1 cellular context compared by ENCODE assay signal in the genomic region with DNA sequence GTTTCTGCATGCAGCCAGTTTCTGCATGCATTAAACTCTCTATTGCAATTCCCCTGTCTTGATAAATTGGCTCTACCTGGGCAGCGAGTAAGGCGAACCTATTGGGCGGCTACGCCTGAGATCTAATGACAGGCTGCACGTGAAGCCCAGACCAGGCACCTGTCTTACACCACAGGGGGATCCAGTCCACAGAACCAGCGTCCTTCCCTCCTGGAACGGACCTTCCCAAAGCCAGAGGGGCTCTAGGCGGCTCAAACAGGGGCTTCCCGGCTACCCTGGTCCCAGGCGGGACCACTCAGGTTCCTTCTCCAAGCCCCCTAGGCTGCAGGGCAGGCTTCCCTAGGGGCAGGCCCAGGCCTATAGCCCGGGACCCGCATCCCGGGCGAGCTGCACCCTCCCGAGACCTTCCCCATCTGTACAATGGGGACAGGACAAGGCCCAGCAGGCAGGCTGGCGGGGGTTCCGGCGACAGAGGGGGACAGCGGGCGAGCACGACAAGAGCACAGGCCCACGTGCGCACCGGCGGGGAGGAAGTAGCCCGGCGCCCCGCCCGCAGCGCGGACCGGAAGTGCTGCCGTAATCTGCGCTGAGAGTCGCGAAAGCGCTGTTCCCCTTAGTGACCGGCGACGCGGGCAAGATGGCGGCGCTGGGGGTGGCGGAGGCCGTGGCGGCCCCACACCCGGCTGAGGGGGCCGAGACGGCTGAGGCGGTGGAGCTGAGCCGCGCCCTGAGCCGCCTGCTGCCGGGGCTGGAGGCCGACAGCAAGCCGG.
TF ChIP-seq lines count a peak whose summit lies in the region.

Gene DNAAF5 (plus strand): TSS at position 616 of the 770 bp plus-strand sequence. CDS start 22 bp downstream, at position 638.

TF ChIP-seq in HepG2, 621 proteins besides CTCF, POLR2A, EP300 and RAD21 (continued from another document):
- TF ChIP-seq, protein P1, sequence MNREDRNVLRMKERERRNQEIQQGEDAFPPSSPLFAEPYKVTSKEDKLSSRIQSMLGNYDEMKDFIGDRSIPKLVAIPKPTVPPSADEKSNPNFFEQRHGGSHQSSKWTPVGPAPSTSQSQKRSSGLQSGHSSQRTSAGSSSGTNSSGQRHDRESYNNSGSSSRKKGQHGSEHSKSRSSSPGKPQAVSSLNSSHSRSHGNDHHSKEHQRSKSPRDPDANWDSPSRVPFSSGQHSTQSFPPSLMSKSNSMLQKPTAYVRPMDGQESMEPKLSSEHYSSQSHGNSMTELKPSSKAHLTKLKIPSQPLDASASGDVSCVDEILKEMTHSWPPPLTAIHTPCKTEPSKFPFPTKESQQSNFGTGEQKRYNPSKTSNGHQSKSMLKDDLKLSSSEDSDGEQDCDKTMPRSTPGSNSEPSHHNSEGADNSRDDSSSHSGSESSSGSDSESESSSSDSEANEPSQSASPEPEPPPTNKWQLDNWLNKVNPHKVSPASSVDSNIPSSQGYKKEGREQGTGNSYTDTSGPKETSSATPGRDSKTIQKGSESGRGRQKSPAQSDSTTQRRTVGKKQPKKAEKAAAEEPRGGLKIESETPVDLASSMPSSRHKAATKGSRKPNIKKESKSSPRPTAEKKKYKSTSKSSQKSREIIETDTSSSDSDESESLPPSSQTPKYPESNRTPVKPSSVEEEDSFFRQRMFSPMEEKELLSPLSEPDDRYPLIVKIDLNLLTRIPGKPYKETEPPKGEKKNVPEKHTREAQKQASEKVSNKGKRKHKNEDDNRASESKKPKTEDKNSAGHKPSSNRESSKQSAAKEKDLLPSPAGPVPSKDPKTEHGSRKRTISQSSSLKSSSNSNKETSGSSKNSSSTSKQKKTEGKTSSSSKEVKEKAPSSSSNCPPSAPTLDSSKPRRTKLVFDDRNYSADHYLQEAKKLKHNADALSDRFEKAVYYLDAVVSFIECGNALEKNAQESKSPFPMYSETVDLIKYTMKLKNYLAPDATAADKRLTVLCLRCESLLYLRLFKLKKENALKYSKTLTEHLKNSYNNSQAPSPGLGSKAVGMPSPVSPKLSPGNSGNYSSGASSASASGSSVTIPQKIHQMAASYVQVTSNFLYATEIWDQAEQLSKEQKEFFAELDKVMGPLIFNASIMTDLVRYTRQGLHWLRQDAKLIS (CRISPR knock-in tag; IDR thresholded peaks at IDR 0.05), result no peak
- TF ChIP-seq ZNF605 (CRISPR knock-in tag; IDR thresholded peaks at IDR 0.05) (peak; percentile 69), ZNF784 (CRISPR knock-in tag; IDR thresholded peaks at IDR 0.05; ENCODE audit: borderline replicate concordance) (no peak), KDM2A (CRISPR knock-in tag; IDR thresholded peaks at IDR 0.05; ENCODE audit: borderline replicate concordance, low read depth) (peak; percentile 89), KDM6A (CRISPR knock-in tag; IDR thresholded peaks at IDR 0.05; ENCODE audit: low read depth) (no peak), ZNF282 (IDR thresholded peaks at IDR 0.05; ENCODE audit: partially characterized antibody) (no peak), SP1 (IDR thresholded peaks at IDR 0.05) (no peak), SP1 (CRISPR knock-in tag; IDR thresholded peaks at IDR 0.05) (0 out of 2 replicates have a peak, but pooled peaks have one; percentile 21), SRF (IDR thresholded peaks at IDR 0.05; ENCODE audit: low read depth, low read length) (no peak), TBL1XR1 (IDR thresholded peaks at IDR 0.05; ENCODE audit: borderline replicate concordance, low read length, partially characterized antibody) (no peak), ZNF720 (CRISPR knock-in tag; IDR thresholded peaks at IDR 0.05) (no peak), FOXP1 (IDR thresholded peaks at IDR 0.05) (no peak), FOXP1 (CRISPR knock-in tag; IDR thresholded peaks at IDR 0.05) (no peak), RXRB (CRISPR knock-in tag; IDR thresholded peaks at IDR 0.05; ENCODE audit: borderline replicate concordance) (peak; percentile 29; the same call in 1 of the 2 replicates), PAWR (CRISPR knock-in tag; IDR thresholded peaks at IDR 0.05; ENCODE audit: borderline replicate concordance) (peak; percentile 69; the same call in 1 of the 2 replicates), ZNF225 (CRISPR knock-in tag; IDR thresholded peaks at IDR 0.05) (peak; percentile 73), ZNF589 (CRISPR knock-in tag; conservative IDR thresholded peaks at IDR 0.05) (0 out of 2 replicates have a peak, but pooled peaks have one; percentile 79), ZNF20 (CRISPR knock-in tag; IDR thresholded peaks at IDR 0.05) (no peak), ZNF232 (CRISPR knock-in tag; IDR thresholded peaks at IDR 0.05; ENCODE audit: borderline replicate concordance) (peak; percentile 24; the same call in 1 of the 2 replicates), NCOR1 (IDR thresholded peaks at IDR 0.05; ENCODE audit: borderline replicate concordance, low read length) (no peak), ZFP82 (CRISPR knock-in tag; IDR thresholded peaks at IDR 0.05; ENCODE audit: borderline replicate concordance) (peak; percentile 78; the same call in 1 of the 2 replicates), ZNF878 (CRISPR knock-in tag; IDR thresholded peaks at IDR 0.05) (no peak), MAFK (conservative IDR thresholded peaks at IDR 0.05 in 1 of 2, IDR thresholded peaks at IDR 0.05 in 1 of 2; ENCODE audit: low read length in 2 of 2) (no peak), ZNF256 (CRISPR knock-in tag; conservative IDR thresholded peaks at IDR 0.05) (no peak), MTA1 (CRISPR knock-in tag; IDR thresholded peaks at IDR 0.05; ENCODE audit: borderline replicate concordance) (peak; percentile 59; the same call in 1 of the 2 replicates), TFDP2 (CRISPR knock-in tag; IDR thresholded peaks at IDR 0.05) (peak; percentile 92)
- TF ChIP-seq, protein P2, sequence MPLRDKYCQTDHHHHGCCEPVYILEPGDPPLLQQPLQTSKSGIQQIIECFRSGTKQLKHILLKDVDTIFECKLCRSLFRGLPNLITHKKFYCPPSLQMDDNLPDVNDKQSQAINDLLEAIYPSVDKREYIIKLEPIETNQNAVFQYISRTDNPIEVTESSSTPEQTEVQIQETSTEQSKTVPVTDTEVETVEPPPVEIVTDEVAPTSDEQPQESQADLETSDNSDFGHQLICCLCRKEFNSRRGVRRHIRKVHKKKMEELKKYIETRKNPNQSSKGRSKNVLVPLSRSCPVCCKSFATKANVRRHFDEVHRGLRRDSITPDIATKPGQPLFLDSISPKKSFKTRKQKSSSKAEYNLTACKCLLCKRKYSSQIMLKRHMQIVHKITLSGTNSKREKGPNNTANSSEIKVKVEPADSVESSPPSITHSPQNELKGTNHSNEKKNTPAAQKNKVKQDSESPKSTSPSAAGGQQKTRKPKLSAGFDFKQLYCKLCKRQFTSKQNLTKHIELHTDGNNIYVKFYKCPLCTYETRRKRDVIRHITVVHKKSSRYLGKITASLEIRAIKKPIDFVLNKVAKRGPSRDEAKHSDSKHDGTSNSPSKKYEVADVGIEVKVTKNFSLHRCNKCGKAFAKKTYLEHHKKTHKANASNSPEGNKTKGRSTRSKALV (CRISPR knock-in tag; IDR thresholded peaks at IDR 0.05), result no peak
